In the genomic region with DNA sequence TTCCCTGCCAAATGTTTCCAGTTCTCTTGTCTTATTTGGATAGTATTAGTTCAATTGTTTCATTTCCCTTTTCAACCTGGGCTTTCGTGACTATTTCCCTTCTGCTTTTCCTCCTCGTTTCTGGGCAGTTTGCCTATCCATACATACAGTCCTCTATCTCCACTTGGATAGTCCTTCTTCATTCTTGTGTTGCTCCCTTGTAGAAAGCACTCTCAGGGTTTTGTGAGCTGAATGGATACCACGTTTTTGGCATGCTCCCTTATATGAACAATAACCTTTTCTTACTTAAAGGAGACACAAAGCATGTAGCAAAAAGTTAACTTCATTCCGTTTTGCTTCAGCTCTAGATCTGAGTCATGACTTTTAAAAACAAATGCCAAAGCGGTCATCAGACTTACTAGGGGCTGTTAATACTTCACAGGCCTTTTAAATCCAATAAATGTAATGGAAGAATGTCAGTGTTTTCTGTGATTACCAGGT, we compare ENCODE assay signal across 13 cellular contexts. TPM values are rescaled to one million over a fixed set of nuclear protein-coding genes. Genes with fewer than 3 reads are reported as not detected.
DNase-seq lines count a peak whose midpoint lies in the region; ATAC-seq and TF ChIP-seq lines count a peak whose summit lies in the region.
"Had no signal": no experiment of that assay in that cellular context is flagged by ENCODE, and none has a peak within 500 bp of the region (broad histone marks: within the 10 kb centered on the region; RNA-seq: fewer than 3 reads in every experiment).

No MANE protein-coding gene starts in this region.

- ATAC-seq in HG02763 (IDR thresholded peaks at IDR 0.05; ENCODE audit: unreplicated experiment): no peak
- no peak for ATAC-seq in right lobe of liver
- ATAC-seq: stimulated activated naive CD8-positive, alpha-beta T cell treated with anti-CD3 and anti-CD28 coated beads, Interleukin-15, amount 100 ng/mL, for 72 hours had no signal

- H2BK120ac ChIP-seq in mesenchymal stem cell (ENCODE audit: low read depth, low read length): no peak overlapping the region

- no peak overlapping the region for H2AFZ ChIP-seq in mesenchymal stem cell (ENCODE audit: low read depth, low read length)

- no peak overlapping the region for H3K14ac ChIP-seq in mesenchymal stem cell (ENCODE audit: low read length in 2 of 2)

- H3K27me3 ChIP-seq in mesenchymal stem cell (ENCODE audit: control insufficient read depth in 1 of 2, insufficient read depth in 1 of 2, low read length in 2 of 2): no peaks in the 10 kb centered on the region
- no peaks in the 10 kb centered on the region for H3K27me3 ChIP-seq in right lobe of liver

- no peak for TF ChIP-seq CTCF in cardiac fibroblast (IDR thresholded peaks at IDR 0.05; ENCODE audit: low read depth, low read length)
- TF ChIP-seq CTCF in right lobe of liver (IDR thresholded peaks at IDR 0.05): no peak

- H3K9me3 ChIP-seq in mesenchymal stem cell (ENCODE audit: control insufficient read depth, low read length) (no peaks in the 10 kb centered on the region), right lobe of liver (no peaks in the 10 kb centered on the region)

- TF ChIP-seq POLR2A in right lobe of liver (IDR thresholded peaks at IDR 0.05): no peak

- no peaks in the 10 kb centered on the region for H3K79me1 ChIP-seq in mesenchymal stem cell (replicated peaks; ENCODE audit: low read length, poor library complexity, severe bottlenecking)

- no peak overlapping the region for H2BK15ac ChIP-seq in mesenchymal stem cell (ENCODE audit: low read depth, poor library complexity, severe bottlenecking)

- intact Hi-C loops in right lobe of liver (cut with DNase I): no loop called here

- no peak overlapping the region for H3K23ac ChIP-seq in mesenchymal stem cell (ENCODE audit: low read length in 2 of 2)

- H3K36me3 ChIP-seq in mesenchymal stem cell (ENCODE audit: control insufficient read depth in 1 of 2, insufficient read depth in 2 of 2, low read depth in 1 of 2, low read length in 2 of 2) (no peaks in the 10 kb centered on the region), right lobe of liver (no peaks in the 10 kb centered on the region)

- no peak overlapping the region for H2AK5ac ChIP-seq in mesenchymal stem cell (ENCODE audit: low read length, severe bottlenecking)

- H3K9ac ChIP-seq in mesenchymal stem cell (ENCODE audit: low read length): peak overlapping the region; percentile 29

- H3K27ac ChIP-seq in mesenchymal stem cell (ENCODE audit: low read length, poor library complexity, severe bottlenecking): peak overlapping the region; percentile 25
- no peak overlapping the region for H3K27ac ChIP-seq in right lobe of liver

- H3K18ac ChIP-seq in mesenchymal stem cell (ENCODE audit: low read depth in 1 of 2, low read length in 2 of 2): no peak overlapping the region

- H3K4me3 ChIP-seq in cardiac fibroblast (replicated peaks in 1 of 2; ENCODE audit: low read depth in 2 of 2, low read length in 2 of 2) (no peak overlapping the region), mesenchymal stem cell (ENCODE audit: insufficient read depth in 1 of 2, low read depth in 1 of 2, low read length in 2 of 2) (peak overlapping the region in 1 of 2 experiments; percentile 39), right lobe of liver (no peak overlapping the region)

- H3K4me1 ChIP-seq in mesenchymal stem cell (ENCODE audit: control insufficient read depth, insufficient read depth, low read depth, low read length) (peaks cover 1% of the 10 kb centered on the region), right lobe of liver (no peaks in the 10 kb centered on the region)

- H3K4me2 ChIP-seq in mesenchymal stem cell (ENCODE audit: low read length, poor library complexity, severe bottlenecking): peak overlapping the region; percentile 32

- 52% methylated on average over 5 of the region's 5 CpGs for WGBS in mesenchymal stem cell
- WGBS in right lobe of liver (ENCODE audit: insufficient coverage, low coverage, low lambda C conversion rate, missing lambda C conversion rate): 39% methylated on average over 5 of the region's 5 CpGs

- H4K91ac ChIP-seq in mesenchymal stem cell (ENCODE audit: low read length): no peak overlapping the region

- no peak overlapping the region for H4K8ac ChIP-seq in mesenchymal stem cell (ENCODE audit: low read length)

- DNase-seq in ELR (ENCODE audit: low read depth): peak; percentile 36
- DNase-seq in NCI-H2029 treated with DMSO at 0.1 percent for 48 hours (lab: John Stamatoyannopoulos, UW): peak; percentile 93
- DNase-seq in cardiac fibroblast (ENCODE audit: low read depth in 2 of 2): peak; percentile 6 to 63
- no peak for DNase-seq in mesenchymal stem cell
- no peak for DNase-seq in activated T-cell treated with anti-CD3 and anti-CD28 coated beads, Interleukin-2, amount 50 U/mL, for 48 hours
- no peak for DNase-seq in right lobe of liver
- DNase-seq in HCEC 1CT: no peak
- DNase-seq: activated CD4-positive, alpha-beta T cell treated with anti-CD3 and anti-CD28 coated beads, Interleukin-2, amount 50 U/mL, for 1 hour; activated naive CD4-positive, alpha-beta T cell treated with anti-CD3 and anti-CD28 coated beads for 36 hours; CD4-positive, alpha-beta memory T cell; NCI-H226; stimulated activated naive CD8-positive, alpha-beta T cell treated with anti-CD3 and anti-CD28 coated beads, Interleukin-15, amount 100 ng/mL, for 72 hours had no signal

- no peak overlapping the region for H2BK12ac ChIP-seq in mesenchymal stem cell (ENCODE audit: low read length in 2 of 2)

- no peak overlapping the region for H2BK5ac ChIP-seq in mesenchymal stem cell (ENCODE audit: low read depth, low read length, poor library complexity, severe bottlenecking)

- H3K4ac ChIP-seq in mesenchymal stem cell (ENCODE audit: low read depth in 1 of 2, low read length in 2 of 2): no peak overlapping the region

RNA-seq across cellular contexts. Expression of a gene that starts 16.6 kb away (rescaled TPM):
- polyA plus RNA-seq in mesenchymal stem cell (2013, experiment 1 of 2): 3.3 TPM
- 3.4 TPM for polyA plus RNA-seq in mesenchymal stem cell (2013, experiment 2 of 2)
- total RNA-seq in right lobe of liver: 10 to 100 TPM in 1 of 6 experiments, 1 to 10 TPM in 5; 6.8 to 10.9 (median 7.9) TPM

RNA-seq across cellular contexts. Expression of a gene that starts 51.5 kb away (rescaled TPM):
- 16.8 TPM for polyA plus RNA-seq in mesenchymal stem cell (2013, experiment 1 of 2)
- 18.5 TPM for polyA plus RNA-seq in mesenchymal stem cell (2013, experiment 2 of 2)
- total RNA-seq in right lobe of liver: 10 to 100 TPM; 12.8 to 27.8 (median 16.3) TPM

Comparison
In these comparisons a context has a peak if more than half of its experiments do, and no peak if none do; other contexts are left out.
1. DNase-seq: peak in ELR (single experiment), NCI-H2029 treated with DMSO at 0.1 percent for 48 hours (single experiment) and cardiac fibroblast (2 of 2); none in mesenchymal stem cell (single experiment), activated T-cell treated with anti-CD3 and anti-CD28 coated beads, Interleukin-2, amount 50 U/mL, for 48 hours (0 of 2), right lobe of liver (0 of 3) and HCEC 1CT (single experiment).